2 cellular contexts compared by ENCODE assay signal in the genomic region with DNA sequence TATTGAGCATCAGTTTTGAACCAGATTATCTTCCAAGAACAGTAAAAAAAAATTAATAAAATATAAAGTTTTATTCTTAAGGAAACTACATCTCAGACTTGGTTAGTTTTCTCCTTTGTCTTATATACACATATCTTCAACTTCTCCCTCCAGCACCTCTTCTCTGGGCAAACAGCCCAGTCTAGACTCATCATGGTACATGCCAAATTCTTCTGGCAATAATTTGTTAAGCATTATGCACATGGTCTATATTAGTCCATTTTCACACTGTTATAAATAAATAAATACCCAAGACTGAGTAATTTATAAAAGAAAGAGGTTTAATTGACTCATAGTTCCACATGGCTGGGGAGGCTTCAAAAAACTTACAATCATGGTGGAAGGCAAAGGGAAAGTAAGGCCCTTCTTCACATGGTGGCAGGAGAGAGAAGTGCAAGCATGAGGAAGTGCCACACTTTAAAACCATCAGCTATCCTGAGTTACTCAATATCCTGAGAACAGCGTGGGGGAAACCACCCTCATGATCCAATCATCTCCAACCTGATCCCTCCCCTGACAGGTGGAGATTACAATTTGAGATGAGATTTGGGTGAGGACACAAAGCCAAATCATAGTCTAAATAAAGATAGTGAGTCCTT.
TF ChIP-seq lines count a peak whose summit lies in the region.

No MANE protein-coding gene starts in this region.

TF ChIP-seq in SK-N-SH, 30 proteins besides CTCF, POLR2A, EP300 and RAD21 (continued from another document):
- TF ChIP-seq, protein P1, sequence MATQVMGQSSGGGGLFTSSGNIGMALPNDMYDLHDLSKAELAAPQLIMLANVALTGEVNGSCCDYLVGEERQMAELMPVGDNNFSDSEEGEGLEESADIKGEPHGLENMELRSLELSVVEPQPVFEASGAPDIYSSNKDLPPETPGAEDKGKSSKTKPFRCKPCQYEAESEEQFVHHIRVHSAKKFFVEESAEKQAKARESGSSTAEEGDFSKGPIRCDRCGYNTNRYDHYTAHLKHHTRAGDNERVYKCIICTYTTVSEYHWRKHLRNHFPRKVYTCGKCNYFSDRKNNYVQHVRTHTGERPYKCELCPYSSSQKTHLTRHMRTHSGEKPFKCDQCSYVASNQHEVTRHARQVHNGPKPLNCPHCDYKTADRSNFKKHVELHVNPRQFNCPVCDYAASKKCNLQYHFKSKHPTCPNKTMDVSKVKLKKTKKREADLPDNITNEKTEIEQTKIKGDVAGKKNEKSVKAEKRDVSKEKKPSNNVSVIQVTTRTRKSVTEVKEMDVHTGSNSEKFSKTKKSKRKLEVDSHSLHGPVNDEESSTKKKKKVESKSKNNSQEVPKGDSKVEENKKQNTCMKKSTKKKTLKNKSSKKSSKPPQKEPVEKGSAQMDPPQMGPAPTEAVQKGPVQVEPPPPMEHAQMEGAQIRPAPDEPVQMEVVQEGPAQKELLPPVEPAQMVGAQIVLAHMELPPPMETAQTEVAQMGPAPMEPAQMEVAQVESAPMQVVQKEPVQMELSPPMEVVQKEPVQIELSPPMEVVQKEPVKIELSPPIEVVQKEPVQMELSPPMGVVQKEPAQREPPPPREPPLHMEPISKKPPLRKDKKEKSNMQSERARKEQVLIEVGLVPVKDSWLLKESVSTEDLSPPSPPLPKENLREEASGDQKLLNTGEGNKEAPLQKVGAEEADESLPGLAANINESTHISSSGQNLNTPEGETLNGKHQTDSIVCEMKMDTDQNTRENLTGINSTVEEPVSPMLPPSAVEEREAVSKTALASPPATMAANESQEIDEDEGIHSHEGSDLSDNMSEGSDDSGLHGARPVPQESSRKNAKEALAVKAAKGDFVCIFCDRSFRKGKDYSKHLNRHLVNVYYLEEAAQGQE (IDR thresholded peaks at IDR 0.05; ENCODE audit: low read depth, low read length) = no peak
- TF ChIP-seq RCOR1 (IDR thresholded peaks at IDR 0.05; ENCODE audit: low read length) (no peak), MEF2A (IDR thresholded peaks at IDR 0.05; ENCODE audit: borderline replicate concordance, low read depth) (no peak), ZBTB33 (IDR thresholded peaks at IDR 0.05; ENCODE audit: borderline replicate concordance, low read depth) (no peak), GATA2 (CRISPR knock-in tag; IDR thresholded peaks at IDR 0.05) (no peak), CHD2 (IDR thresholded peaks at IDR 0.05; ENCODE audit: low read length, partially characterized antibody) (no peak), TAF1 (IDR thresholded peaks at IDR 0.05; ENCODE audit: borderline replicate concordance, low read depth, low read length) (no peak)
- TF ChIP-seq, protein P2, sequence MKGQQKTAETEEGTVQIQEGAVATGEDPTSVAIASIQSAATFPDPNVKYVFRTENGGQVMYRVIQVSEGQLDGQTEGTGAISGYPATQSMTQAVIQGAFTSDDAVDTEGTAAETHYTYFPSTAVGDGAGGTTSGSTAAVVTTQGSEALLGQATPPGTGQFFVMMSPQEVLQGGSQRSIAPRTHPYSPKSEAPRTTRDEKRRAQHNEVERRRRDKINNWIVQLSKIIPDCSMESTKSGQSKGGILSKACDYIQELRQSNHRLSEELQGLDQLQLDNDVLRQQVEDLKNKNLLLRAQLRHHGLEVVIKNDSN (IDR thresholded peaks at IDR 0.05; ENCODE audit: borderline replicate concordance, low read depth) = no peak
TF ChIP-seq in SK-N-SH: peak in this region for 0.

TF ChIP-seq in SK-N-SH treated with all-trans-retinoic acid at 6 μM for 48 hours, 23 proteins besides CTCF, POLR2A, EP300 and RAD21 (continued from another document):
- TF ChIP-seq PPARA (CRISPR knock-in tag; IDR thresholded peaks at IDR 0.05; ENCODE audit: borderline replicate concordance) (no peak), ZC3H10 (CRISPR knock-in tag; IDR thresholded peaks at IDR 0.05) (no peak), ZNF70 (CRISPR knock-in tag; IDR thresholded peaks at IDR 0.05) (no peak), RARB (CRISPR knock-in tag; IDR thresholded peaks at IDR 0.05) (no peak), CSDC2 (CRISPR knock-in tag; IDR thresholded peaks at IDR 0.05) (no peak), ARNTL (CRISPR knock-in tag; IDR thresholded peaks at IDR 0.05; ENCODE audit: borderline replicate concordance, low read depth) (no peak), GLIS3 (CRISPR knock-in tag; IDR thresholded peaks at IDR 0.05) (no peak), PATZ1 (CRISPR knock-in tag; IDR thresholded peaks at IDR 0.05; ENCODE audit: borderline replicate concordance) (no peak)
TF ChIP-seq in SK-N-SH treated with all-trans-retinoic acid at 6 μM for 48 hours: peak in this region for 0.
